Comparison of ENCODE assay signal across 9 cellular contexts in genomic region chr20:9458075-9458818, GRCh38. TPM values are rescaled to one million over a fixed set of nuclear protein-coding genes. Genes with fewer than 3 reads are reported as not detected.
DNase-seq lines count a peak whose midpoint lies in the region; ATAC-seq and TF ChIP-seq lines count a peak whose summit lies in the region.
"Had no signal": no experiment of that assay in that cellular context is flagged by ENCODE, and none has a peak within 500 bp of the region (broad histone marks: within the 10 kb centered on the region; RNA-seq: fewer than 3 reads in every experiment).

No MANE protein-coding gene starts in this region.

- POLR2A ChIA-PET in activated CD8-positive, alpha-beta T cell treated with anti-CD3 and anti-CD28 coated beads, Interleukin-2, amount 10 ng/mL, durations not matched to agents 7 days and 5 days (lab: Charles Lee), result no interaction called here

- peak; percentile 62 for ATAC-seq in GM21447 (IDR thresholded peaks at IDR 0.05; ENCODE audit: unreplicated experiment)
- ATAC-seq in activated CD8-positive, alpha-beta T cell treated with anti-CD3 and anti-CD28 coated beads, Interleukin-2, amount 10 ng/mL, durations not matched to agents 7 days and 5 days, result no peak
- ATAC-seq in omental fat pad (ENCODE audit: low FRiP score), result no peak

- no peaks in the 10 kb centered on the region for H3K36me3 Mint-ChIP-seq in activated CD8-positive, alpha-beta T cell treated with anti-CD3 and anti-CD28 coated beads, Interleukin-2, amount 10 ng/mL, durations not matched to agents 7 days and 5 days (ENCODE audit: low read depth)

- peak; percentile 37 for TF ChIP-seq CTCF in AG09309 (IDR thresholded peaks at IDR 0.05; ENCODE audit: control insufficient read depth, insufficient read depth, low read depth, low read length, missing control alignments)
- no peak for TF ChIP-seq CTCF in omental fat pad (IDR thresholded peaks at IDR 0.05)

- DNase-seq in AG09309 (ENCODE audit: low read depth) (no peak), NCI-H146 (lab: John Stamatoyannopoulos, UW) (peak; percentile 56), erythroblast (lab: John Stamatoyannopoulos, UW) (peak; percentile 4 to 24), omental fat pad (ENCODE audit: low spot score) (no peak)
- DNase-seq in activated CD8-positive, alpha-beta memory T cell treated with anti-CD3 and anti-CD28 coated beads for 24 hours, result no peak
- DNase-seq in activated CD8-positive, alpha-beta T cell treated with anti-CD3 and anti-CD28 coated beads, Interleukin-2, amount 10 ng/mL, durations not matched to agents 7 days and 5 days, result no peak
- no peak for DNase-seq in activated T-cell treated with anti-CD3 and anti-CD28 coated beads, Interleukin-2, amount 50 U/mL, for 1 hour
- DNase-seq: amygdala had no signal

- no peak overlapping the region for H3K27ac Mint-ChIP-seq in activated CD8-positive, alpha-beta T cell treated with anti-CD3 and anti-CD28 coated beads, Interleukin-2, amount 10 ng/mL, durations not matched to agents 7 days and 5 days

- CTCF ChIA-PET in activated CD8-positive, alpha-beta T cell treated with anti-CD3 and anti-CD28 coated beads, Interleukin-2, amount 10 ng/mL, durations not matched to agents 7 days and 5 days (lab: Charles Lee), result interaction anchor here (0.8 kb wide), 1 partner anchor 49 kb away, joined by 3 read pairs; no protein-coding TSS in a partner anchor

- no peaks in the 10 kb centered on the region for H3K27me3 Mint-ChIP-seq in activated CD8-positive, alpha-beta T cell treated with anti-CD3 and anti-CD28 coated beads, Interleukin-2, amount 10 ng/mL, durations not matched to agents 7 days and 5 days (ENCODE audit: low read depth)

- H3K9me3 Mint-ChIP-seq in activated CD8-positive, alpha-beta T cell treated with anti-CD3 and anti-CD28 coated beads, Interleukin-2, amount 10 ng/mL, durations not matched to agents 7 days and 5 days (ENCODE audit: insufficient read depth), result no peaks in the 10 kb centered on the region

- H3K4me3 ChIP-seq in AG09309 (ENCODE audit: control insufficient read depth, low read depth, low read length), result no peak overlapping the region

- H3K4me1 Mint-ChIP-seq in activated CD8-positive, alpha-beta T cell treated with anti-CD3 and anti-CD28 coated beads, Interleukin-2, amount 10 ng/mL, durations not matched to agents 7 days and 5 days (ENCODE audit: low read depth), result no peaks in the 10 kb centered on the region

- H3K4me3 Mint-ChIP-seq in activated CD8-positive, alpha-beta T cell treated with anti-CD3 and anti-CD28 coated beads, Interleukin-2, amount 10 ng/mL, durations not matched to agents 7 days and 5 days, result no peak overlapping the region

- no peak for TF ChIP-seq POLR2A in erythroblast (IDR thresholded peaks at IDR 0.05; ENCODE audit: low read length)

RNA-seq across cellular contexts. Expression of gene LAMP5, which starts 56.1 kb away (rescaled TPM):
- total RNA-seq in activated CD8-positive, alpha-beta T cell treated with anti-CD3 and anti-CD28 coated beads, Interleukin-2, amount 10 ng/mL, durations not matched to agents 7 days and 5 days, result not detected
- not detected for total RNA-seq in omental fat pad

Comparison
In these comparisons a context has a peak if more than half of its experiments do, and no peak if none do; other contexts are left out.
1. DNase-seq: peak in NCI-H146 (single experiment) and erythroblast (2 of 2); none in AG09309 (single experiment), activated CD8-positive, alpha-beta memory T cell treated with anti-CD3 and anti-CD28 coated beads for 24 hours (single experiment), activated CD8-positive, alpha-beta T cell treated with anti-CD3 and anti-CD28 coated beads, Interleukin-2, amount 10 ng/mL, durations not matched to agents 7 days and 5 days (single experiment), activated T-cell treated with anti-CD3 and anti-CD28 coated beads, Interleukin-2, amount 50 U/mL, for 1 hour (single experiment) and omental fat pad (single experiment).